9 cellular contexts compared by ENCODE assay signal in genomic region chr9:124859803-124860581, GRCh38. TPM values are rescaled to one million over a fixed set of nuclear protein-coding genes. Genes with fewer than 3 reads are reported as not detected.
A peak's percentile ranks its signal among the peaks of the same experiment; 100 is the strongest.
DNase-seq lines count a peak whose midpoint lies in the region; ATAC-seq and TF ChIP-seq lines count a peak whose summit lies in the region.
"Had no signal": no experiment of that assay in that cellular context is flagged by ENCODE, and none has a peak within 500 bp of the region (broad histone marks: within the 10 kb centered on the region; RNA-seq: fewer than 3 reads in every experiment).

No MANE protein-coding gene starts in this region.

- H3K4me2 ChIP-seq in KMS-11: peak overlapping the region; percentile 96

- POLR2A ChIA-PET in BJ (lab: Charles Lee): interaction anchor here (1.1 kb wide), 1 partner anchor 381 kb away, joined by 3 read pairs; the partner anchor contains the start of gene HSPA5

- WGBS in testis, 2 donors: 35 to 44% methylated on average over 8 to 10 of the region's 10 CpGs
- 32 to 48% methylated on average over 10 of the region's 10 CpGs for WGBS in body of pancreas, 2 donors

- H3K27ac ChIP-seq in KMS-11 (no peak overlapping the region), brain microvascular endothelial cell (no peak overlapping the region), muscle layer of colon (ENCODE audit: low read depth, low read length) (peak overlapping the region; percentile 17), testis (no peak overlapping the region), body of pancreas (peak overlapping the region in 2 of 4 donors; percentile 86 to 97)

- no peaks in the 10 kb centered on the region for H3K9me3 ChIP-seq in muscle layer of colon (ENCODE audit: low read length)
- H3K9me3 ChIP-seq in testis: no peaks in the 10 kb centered on the region
- H3K9me3 ChIP-seq in body of pancreas: no peaks in the 10 kb centered on the region

- no peaks in the 10 kb centered on the region for H3K27me3 ChIP-seq in BJ (ENCODE audit: control insufficient read depth, insufficient read depth, low read length)
- H3K27me3 ChIP-seq in KMS-11 (ENCODE audit: insufficient read depth, low read depth): no peaks in the 10 kb centered on the region
- H3K27me3 ChIP-seq in brain microvascular endothelial cell (replicated peaks): no peaks in the 10 kb centered on the region
- no peaks in the 10 kb centered on the region for H3K27me3 ChIP-seq in muscle layer of colon (ENCODE audit: control insufficient read depth in 1 of 2, insufficient read depth in 2 of 2, low read length in 2 of 2)
- H3K27me3 ChIP-seq in testis: no peaks in the 10 kb centered on the region
- no peaks in the 10 kb centered on the region for H3K27me3 ChIP-seq in body of pancreas

- peak overlapping the region; percentile 96 for H3K4me3 ChIP-seq in BJ (ENCODE audit: low read depth, low read length)
- H3K4me3 ChIP-seq in KMS-11 (IDR thresholded peaks at IDR 0.05; ENCODE audit: insufficient read depth, low read depth, low read length): no peak overlapping the region
- H3K4me3 ChIP-seq in brain microvascular endothelial cell (ENCODE audit: low read depth, low read length): peak overlapping the region; percentile 96
- no peak overlapping the region for H3K4me3 ChIP-seq in muscle layer of colon (ENCODE audit: low read depth in 1 of 2, low read length in 2 of 2)
- H3K4me3 ChIP-seq in testis: no peak overlapping the region
- H3K4me3 ChIP-seq in body of pancreas: no peak overlapping the region

- H4K20me1 ChIP-seq in KMS-11 (ENCODE audit: insufficient read depth): peaks cover 15% of the 10 kb centered on the region; the same call in 1 of the 2 replicates

- no peak for DNase-seq in BJ (ENCODE audit: low read depth)
- DNase-seq in brain microvascular endothelial cell: no peak
- no peak for DNase-seq in testis
- DNase-seq in cerebellum (ENCODE audit: low spot score): no peak
- DNase-seq in body of pancreas: no peak
- DNase-seq: NCI-H2029 treated with DMSO at 0.1 percent for 48 hours had no signal

- no peak for TF ChIP-seq POLR2A in testis (IDR thresholded peaks at IDR 0.05)
- no peak for TF ChIP-seq POLR2A in body of pancreas (IDR thresholded peaks at IDR 0.05)

- CTCF ChIA-PET in BJ (lab: Yijun Ruan, JAX): interaction anchor here (0.7 to 36.1 kb wide), 3 partner anchors 20 to 284 kb away, joined by 3 to 1161 read pairs (median 6); partner anchors contain the start of genes NR6A1, OLFML2A and SCAI

- no peak for TF ChIP-seq CTCF in BJ (IDR thresholded peaks at IDR 0.05; ENCODE audit: insufficient read depth, low read depth, low read length)
- TF ChIP-seq CTCF in KMS-11 (conservative IDR thresholded peaks at IDR 0.05; ENCODE audit: low read depth, low read length): no peak
- TF ChIP-seq CTCF in brain microvascular endothelial cell (IDR thresholded peaks at IDR 0.05; ENCODE audit: low read depth, low read length, missing control alignments): no peak
- no peak for TF ChIP-seq CTCF in testis (IDR thresholded peaks at IDR 0.05)
- TF ChIP-seq CTCF in body of pancreas (IDR thresholded peaks at IDR 0.05): no peak

- H2AFZ ChIP-seq in KMS-11 (ENCODE audit: low read depth): no peak overlapping the region

- H3K9ac ChIP-seq in KMS-11 (peak overlapping the region; percentile 99; the same call in 1 of the 2 replicates), muscle layer of colon (ENCODE audit: low read length) (peak overlapping the region; percentile 18)

- intact Hi-C loops in testis (cut with DNase I; ENCODE audit: low total_unique reads) (loop anchor here (10.0 kb wide), 1 partner anchor 385 kb away; the partner anchor contains the start of gene HSPA5), body of pancreas (cut with DNase I) (loop anchor here (10.0 kb wide), 1 partner anchor 285 kb away; the partner anchor contains the start of gene SCAI)

- ATAC-seq in HG02571 (IDR thresholded peaks at IDR 0.05; ENCODE audit: unreplicated experiment): no peak
- ATAC-seq in body of pancreas: no peak

- peaks cover 28% of the 10 kb centered on the region for H3K79me2 ChIP-seq in KMS-11 (ENCODE audit: insufficient read depth, low read depth)

- in situ Hi-C loops in brain microvascular endothelial cell (cut with HindIII; ENCODE audit: low pct_ligation_motif_present, low sequenced_read_pairs): no loop called here

- peaks cover 35% of the 10 kb centered on the region for H3K36me3 ChIP-seq in BJ (ENCODE audit: control insufficient read depth, insufficient read depth, low read length)
- peaks cover 6% of the 10 kb centered on the region; the same call in 1 of the 2 replicates for H3K36me3 ChIP-seq in KMS-11 (ENCODE audit: insufficient read depth)
- peaks cover 54% of the 10 kb centered on the region for H3K36me3 ChIP-seq in brain microvascular endothelial cell (replicated peaks)
- peaks cover 37% of the 10 kb centered on the region for H3K36me3 ChIP-seq in muscle layer of colon (ENCODE audit: insufficient read depth, low read length)
- H3K36me3 ChIP-seq in testis (ENCODE audit: low read depth, missing control alignments): no peaks in the 10 kb centered on the region
- peaks cover 14 to 25% of the 10 kb centered on the region in 2 donors for H3K36me3 ChIP-seq in body of pancreas (replicated peaks in 1 of 2; ENCODE audit: insufficient read depth in 1 of 2, low read depth in 2 of 2)

- peaks cover 18% of the 10 kb centered on the region for H3K4me1 ChIP-seq in KMS-11 (ENCODE audit: low read depth, poor library complexity, severe bottlenecking)
- peaks cover 15% of the 10 kb centered on the region for H3K4me1 ChIP-seq in muscle layer of colon (ENCODE audit: insufficient read depth, low read length)
- peaks cover 14% of the 10 kb centered on the region for H3K4me1 ChIP-seq in testis
- H3K4me1 ChIP-seq in body of pancreas: peaks cover 51% of the 10 kb centered on the region

RNA-seq across cellular contexts. Expression of gene RPL35, which starts 1.8 kb away (rescaled TPM):
- polyA plus RNA-seq in BJ (2011; rRNA removed) (3,181 and 3,838 TPM in 2 replicates), testis (ENCODE audit: insufficient read depth, low read depth, low replicate concordance) (1,119 TPM)
- 177 and 325 TPM in 2 replicates for polyA minus RNA-seq in BJ (2011; rRNA and poly(A)+ RNA removed)
- total RNA-seq in testis (1,000 to 10,000 TPM in 1 of 2 donors, 100 to 1,000 TPM in 1; 902 to 1,286 TPM), cerebellum (401 TPM), body of pancreas (1,000 to 10,000 TPM; 1,031 to 1,035 TPM)

RNA-seq across cellular contexts. Expression of gene ARPC5L, which starts 1.9 kb away (rescaled TPM):
- polyA plus RNA-seq in BJ (2011; rRNA removed): 34.0 and 41.0 TPM in 2 replicates
- 10.0 and 12.2 TPM in 2 replicates for polyA minus RNA-seq in BJ (2011; rRNA and poly(A)+ RNA removed)
- 10 to 100 TPM; 64.7 to 75.4 TPM for total RNA-seq in testis
- 111 TPM for polyA plus RNA-seq in testis (ENCODE audit: insufficient read depth, low read depth, low replicate concordance)
- 13.8 TPM for total RNA-seq in cerebellum
- total RNA-seq in body of pancreas: 10 to 100 TPM; 14.5 to 21.8 TPM

RNA-seq across cellular contexts. Expression of gene WDR38, which starts 6.7 kb away (rescaled TPM):
- polyA plus RNA-seq in BJ (2011; rRNA removed): not detected in 2 replicates
- polyA minus RNA-seq in BJ (2011; rRNA and poly(A)+ RNA removed): not detected in 2 replicates
- total RNA-seq in testis: 1 to 10 TPM; 3.2 to 7.6 TPM
- polyA plus RNA-seq in testis (ENCODE audit: insufficient read depth, low read depth, low replicate concordance): 11.8 TPM
- 0.27 TPM for total RNA-seq in cerebellum
- total RNA-seq in body of pancreas: under 1 TPM in 1 of 2 donors, not detected in 1; 0.78 TPM

Comparison
In these comparisons a context has a peak if more than half of its experiments do, and no peak if none do; other contexts are left out.
1. H3K4me3 ChIP-seq: peak in BJ (single experiment) and brain microvascular endothelial cell (single experiment); none in KMS-11 (single experiment), muscle layer of colon (0 of 2), testis (0 of 2) and body of pancreas (0 of 2).